In the genomic region with DNA sequence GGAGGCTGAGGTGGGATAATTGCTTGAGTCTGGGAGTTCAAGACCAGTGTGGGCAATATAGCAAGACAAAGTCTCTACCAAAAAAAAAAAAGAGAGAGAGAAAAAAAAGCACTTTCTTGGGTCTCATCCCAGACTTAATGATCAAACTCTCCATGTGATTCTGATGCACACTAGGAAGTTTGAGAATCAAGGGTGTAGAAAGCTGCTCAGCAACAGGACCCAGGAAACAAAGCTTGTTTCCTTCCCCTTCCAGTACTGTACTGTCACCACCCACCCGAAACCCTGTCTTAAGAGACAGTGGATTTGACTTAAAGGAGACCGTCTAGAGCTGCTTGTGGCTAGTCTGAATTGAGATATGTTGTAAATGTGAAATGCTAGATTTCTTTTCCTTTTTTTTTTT, we compare ENCODE assay signal across 18 cellular contexts. TPM values are rescaled to one million over a fixed set of nuclear protein-coding genes. Genes with fewer than 3 reads are reported as not detected.
"Had no signal": no experiment of that assay in that cellular context is flagged by ENCODE, and none has a peak within 500 bp of the region (broad histone marks: within the 10 kb centered on the region; RNA-seq: fewer than 3 reads in every experiment).

No MANE protein-coding gene starts in this region.

- H3K4me1 Mint-ChIP-seq: activated T-helper 17 cell treated with anti-CD3 and anti-CD28 coated beads, Interleukin-2, amount 50 U/mL, for 72 hours had no signal

- H3K9me3 Mint-ChIP-seq: activated naive CD4-positive, alpha-beta T cell treated with anti-CD3 and anti-CD28 coated beads, Interleukin-2, amount 50 U/mL, for 24 hours; activated T-helper 17 cell treated with anti-CD3 and anti-CD28 coated beads, Interleukin-2, amount 50 U/mL, for 72 hours; nephron progenitor cell; stimulated activated naive CD8-positive, alpha-beta T cell treated with anti-CD3 and anti-CD28 coated beads, Interleukin-15, Interleukin-2, amounts not matched to agents 100 ng/mL and 50 ng/mL, for 24 hours; type B pancreatic cell had no signal

- H3K4me3 ChIP-seq: cardiac muscle cell, right lobe of liver, smooth muscle cell had no signal

- H3K27ac ChIP-seq: cardiac muscle cell, foreskin keratinocyte, right lobe of liver had no signal

- H3K4me3 Mint-ChIP-seq: activated naive CD4-positive, alpha-beta T cell treated with anti-CD3 and anti-CD28 coated beads, Interleukin-2, amount 50 U/mL, for 24 hours; activated T-helper 17 cell treated with anti-CD3 and anti-CD28 coated beads, Interleukin-2, amount 50 U/mL, for 72 hours; nephron progenitor cell; stimulated activated naive CD8-positive, alpha-beta T cell treated with anti-CD3 and anti-CD28 coated beads, Interleukin-15, Interleukin-2, amounts not matched to agents 100 ng/mL and 50 ng/mL, for 24 hours; type B pancreatic cell had no signal

- H3K27ac Mint-ChIP-seq: activated naive CD4-positive, alpha-beta T cell treated with anti-CD3 and anti-CD28 coated beads, Interleukin-2, amount 50 U/mL, for 24 hours; activated T-helper 17 cell treated with anti-CD3 and anti-CD28 coated beads, Interleukin-2, amount 50 U/mL, for 72 hours; nephron progenitor cell; stimulated activated naive CD8-positive, alpha-beta T cell treated with anti-CD3 and anti-CD28 coated beads, Interleukin-15, Interleukin-2, amounts not matched to agents 100 ng/mL and 50 ng/mL, for 24 hours; type B pancreatic cell had no signal

- H3K36me3 Mint-ChIP-seq: activated naive CD4-positive, alpha-beta T cell treated with anti-CD3 and anti-CD28 coated beads, Interleukin-2, amount 50 U/mL, for 24 hours; type B pancreatic cell had no signal

- H3K36me3 ChIP-seq: cardiac muscle cell, right lobe of liver had no signal

- H3K9me3 ChIP-seq: right lobe of liver had no signal

- H3K4me2 ChIP-seq: smooth muscle cell had no signal

- DNase-seq: activated CD4-positive, alpha-beta T cell treated with anti-CD3 and anti-CD28 coated beads for 1 hour; activated CD4-positive, alpha-beta T cell treated with anti-CD3 and anti-CD28 coated beads, Interleukin-2, amount 50 U/mL, for 4 hours; activated T-cell treated with anti-CD3 and anti-CD28 coated beads for 4 hours; dorsolateral prefrontal cortex; foreskin keratinocyte; nephron progenitor cell; right lobe of liver had no signal

- H3K27me3 ChIP-seq: dorsolateral prefrontal cortex, foreskin keratinocyte, right lobe of liver had no signal

- H3K27me3 Mint-ChIP-seq: activated naive CD4-positive, alpha-beta T cell treated with anti-CD3 and anti-CD28 coated beads, Interleukin-2, amount 50 U/mL, for 24 hours; activated T-helper 17 cell treated with anti-CD3 and anti-CD28 coated beads, Interleukin-2, amount 50 U/mL, for 72 hours; stimulated activated naive CD8-positive, alpha-beta T cell treated with anti-CD3 and anti-CD28 coated beads, Interleukin-15, Interleukin-2, amounts not matched to agents 100 ng/mL and 50 ng/mL, for 24 hours had no signal

RNA-seq across cellular contexts. Expression of a gene that starts 7.2 kb away (rescaled TPM):
- total RNA-seq: dorsolateral prefrontal cortex, foreskin keratinocyte, kidney epithelial cell, mesenteric fat pad, smooth muscle cell, temporal lobe had no signal
- polyA plus RNA-seq: esophagus, foreskin keratinocyte, liver had no signal

RNA-seq across cellular contexts. Expression of a gene that starts 16.5 kb away (rescaled TPM):
- total RNA-seq: activated T-helper 17 cell treated with anti-CD3 and anti-CD28 coated beads, Interleukin-2, amount 50 U/mL, for 72 hours; foreskin keratinocyte; kidney epithelial cell; mesenteric fat pad; smooth muscle cell had no signal
